In genomic region chr10:74417397-74417796, GRCh38 we compare ENCODE assay signal across 21 cellular contexts.
DNase-seq lines count a peak whose midpoint lies in the region; TF ChIP-seq lines count a peak whose summit lies in the region.
"Had no signal": no experiment of that assay in that cellular context is flagged by ENCODE, and none has a peak within 500 bp of the region (broad histone marks: within the 10 kb centered on the region; RNA-seq: fewer than 3 reads in every experiment).

No MANE protein-coding gene starts in this region.

- TF ChIP-seq CTCF in brain (conservative IDR thresholded peaks at IDR 0.05): no peak
- no peak for TF ChIP-seq CTCF in neural cell (IDR thresholded peaks at IDR 0.05; ENCODE audit: poor library complexity, severe bottlenecking)
- TF ChIP-seq CTCF in GM10248 (IDR thresholded peaks at IDR 0.05; ENCODE audit: control extremely low read depth, extremely low read depth, low read depth, missing control alignments): no peak

- H3K4me1 ChIP-seq in CD8-positive, alpha-beta memory T cell (ENCODE audit: insufficient read depth, low read length): no peaks in the 10 kb centered on the region
- H3K4me1 ChIP-seq: Caco-2, Peyer's patch, SJSA1 had no signal

- intact Hi-C loops in head of caudate nucleus (cut with DNase I): no loop called here

- peaks cover 0 to 9% (median 4%) of the 10 kb centered on the region in 3 donors for H3K4me1 Mint-ChIP-seq in CD8-positive, alpha-beta memory T cell
- peaks cover 74% of the 10 kb centered on the region for H3K4me1 Mint-ChIP-seq in brain

- peaks cover 0 to 11% (median 7%) of the 10 kb centered on the region in 3 donors for H3K36me3 Mint-ChIP-seq in CD8-positive, alpha-beta memory T cell
- peaks cover 19% of the 10 kb centered on the region for H3K36me3 Mint-ChIP-seq in brain

- no peaks in the 10 kb centered on the region for H3K36me3 ChIP-seq in CD8-positive, alpha-beta memory T cell (ENCODE audit: insufficient read depth, low read length)
- H3K36me3 ChIP-seq in neural cell (ENCODE audit: insufficient read depth, low read length): no peaks in the 10 kb centered on the region
- H3K36me3 ChIP-seq: Peyer's patch, SJSA1 had no signal

- POLR2A ChIA-PET in CD8-positive, alpha-beta memory T cell (lab: Charles Lee): no interaction called here
- POLR2A ChIA-PET in GM10248 (lab: Yijun Ruan, JAX): no interaction called here

- H3K9me2 ChIP-seq in neural cell (ENCODE audit: insufficient read depth, low read length): no peaks in the 10 kb centered on the region

- H3K4me2 ChIP-seq in neural cell (ENCODE audit: low read length): peak overlapping the region; percentile 70

- no peak overlapping the region for H3K4me3 ChIP-seq in CD8-positive, alpha-beta memory T cell (ENCODE audit: low read length)
- peak overlapping the region; percentile 52 for H3K4me3 ChIP-seq in neural cell (ENCODE audit: low read length)
- H3K4me3 ChIP-seq: Peyer's patch, SJSA1 had no signal

- H3K27me3 Mint-ChIP-seq in CD8-positive, alpha-beta memory T cell: no peaks in the 10 kb centered on the region
- no peaks in the 10 kb centered on the region for H3K27me3 Mint-ChIP-seq in brain
- H3K27me3 Mint-ChIP-seq: B cell had no signal

- peak overlapping the region; percentile 4 for H3K27ac ChIP-seq in CD8-positive, alpha-beta memory T cell (ENCODE audit: low read depth, low read length)
- peak overlapping the region; percentile 94 for H3K27ac ChIP-seq in neural cell (ENCODE audit: low read length)
- H3K27ac ChIP-seq: Peyer's patch, SJSA1 had no signal

- H3K4me3 Mint-ChIP-seq in CD8-positive, alpha-beta memory T cell: no peak overlapping the region
- peak overlapping the region in 4 of 5 experiments; percentile 19 to 82 (median 58) for H3K4me3 Mint-ChIP-seq in brain
- H3K4me3 Mint-ChIP-seq: B cell, CD14-positive monocyte had no signal

- peak; percentile 27 for TF ChIP-seq RAD21 in neural cell (conservative IDR thresholded peaks at IDR 0.05)

- CTCF ChIA-PET in CD8-positive, alpha-beta memory T cell (lab: Charles Lee): no interaction called here
- CTCF ChIA-PET in GM10248 (lab: Yijun Ruan, JAX): interaction anchor here (1.0 kb wide), 1 partner anchor 13 kb away, joined by 3 read pairs; no protein-coding TSS in a partner anchor

- TF ChIP-seq EP300 in neural cell (conservative IDR thresholded peaks at IDR 0.05; ENCODE audit: poor library complexity, severe bottlenecking): peak; percentile 87

- no peaks in the 10 kb centered on the region for H3K79me2 ChIP-seq in neural cell (replicated peaks; ENCODE audit: insufficient read depth, low read length)

- no peaks in the 10 kb centered on the region for H4K20me1 ChIP-seq in neural cell (ENCODE audit: insufficient read depth)

- H3K9me3 ChIP-seq in CD8-positive, alpha-beta memory T cell (ENCODE audit: low read length): no peaks in the 10 kb centered on the region
- no peaks in the 10 kb centered on the region for H3K9me3 ChIP-seq in neural cell (ENCODE audit: low read length)
- H3K9me3 ChIP-seq: Caco-2, Peyer's patch, SJSA1 had no signal

- no peak overlapping the region for H2AFZ ChIP-seq in neural cell (ENCODE audit: low read depth, low read length)

- peaks cover 5% of the 10 kb centered on the region for H3F3A ChIP-seq in neural cell (ENCODE audit: insufficient read depth, low read length, poor library complexity, severe bottlenecking)

- H3K9ac ChIP-seq in neural cell (ENCODE audit: low read length): peak overlapping the region; percentile 63

- H3K27ac Mint-ChIP-seq in CD8-positive, alpha-beta memory T cell: no peak overlapping the region
- peak overlapping the region; percentile 85 to 98 (median 97) for H3K27ac Mint-ChIP-seq in brain
- H3K27ac Mint-ChIP-seq: B cell, CD14-positive monocyte had no signal

- DNase-seq in NCI-H146 treated with DMSO at 0.1 percent for 48 hours (lab: John Stamatoyannopoulos, UW; ENCODE audit: unreplicated experiment) (peak; percentile 12), NCI-H146 (lab: John Stamatoyannopoulos, UW) (no peak), head of caudate nucleus (no peak), GM10248 (ENCODE audit: extremely low spot score) (no peak), SW480 (ENCODE audit: low spot score) (no peak)
- no peak for DNase-seq in CD8-positive, alpha-beta memory T cell
- DNase-seq: Caco-2; DMS153; IMR-90; MV-4-11; NCI-H1417 treated with DMSO at 0.1 percent for 48 hours; NCI-H2029 treated with DMSO at 0.1 percent for 48 hours; NCI-H446; NCI-H526; NK-92 treated with Interleukin-12 subunit alpha and Interleukin-12 subunit beta, amount 100 ng/mL, for 24 hours; Peyer's patch had no signal

- H3K9me3 Mint-ChIP-seq in CD8-positive, alpha-beta memory T cell: no peaks in the 10 kb centered on the region
- peaks cover 6 to 21% (median 18%) of the 10 kb centered on the region in 5 experiments for H3K9me3 Mint-ChIP-seq in brain

- H3K27me3 ChIP-seq in CD8-positive, alpha-beta memory T cell (ENCODE audit: insufficient read depth, low read length, poor library complexity, severe bottlenecking): no peaks in the 10 kb centered on the region
- H3K27me3 ChIP-seq in neural cell (ENCODE audit: insufficient read depth, low read depth, low read length): no peaks in the 10 kb centered on the region
- H3K27me3 ChIP-seq: Peyer's patch, SJSA1 had no signal

TF ChIP-seq in neural cell, 6 proteins besides CTCF, POLR2A, EP300 and RAD21:
- TF ChIP-seq REST (IDR thresholded peaks at IDR 0.05; ENCODE audit: borderline replicate concordance) (peak; percentile 86), EZH2 (IDR thresholded peaks at IDR 0.05; ENCODE audit: borderline replicate concordance, insufficient read depth, low read length, poor library complexity, severe bottlenecking) (no peak), POLR2AphosphoS5 (IDR thresholded peaks at IDR 0.05) (peak; percentile 80), MXI1 (conservative IDR thresholded peaks at IDR 0.05; ENCODE audit: poor library complexity, severe bottlenecking) (no peak), TAF1 (IDR thresholded peaks at IDR 0.05; ENCODE audit: low read depth) (no peak), SMC3 (conservative IDR thresholded peaks at IDR 0.05; ENCODE audit: poor library complexity) (no peak)
TF ChIP-seq in neural cell: peak in this region for 2.

Comparison
In these comparisons a context has a peak if more than half of its experiments do, and no peak if none do; other contexts are left out.
1. H3K27ac Mint-ChIP-seq: peak in brain (5 of 5); none in CD8-positive, alpha-beta memory T cell (0 of 8).
2. H3K4me3 Mint-ChIP-seq: peak in brain (4 of 5); none in CD8-positive, alpha-beta memory T cell (0 of 7).